In genomic region chr1:148037850-148038461, GRCh38 we compare ENCODE assay signal across 8 cellular contexts.
DNase-seq lines count a peak whose midpoint lies in the region; ATAC-seq and TF ChIP-seq lines count a peak whose summit lies in the region.
"Not testable (repeated sequence)": the region's sequence is repeated elsewhere in the genome, so short reads cannot be mapped to it uniquely, and the experiment has no call there.

No MANE protein-coding gene starts in this region.

- ATAC-seq in GM19455 (IDR thresholded peaks at IDR 0.05; ENCODE audit: unreplicated experiment) (peak; percentile 16), HG02884 (IDR thresholded peaks at IDR 0.05; ENCODE audit: unreplicated experiment) (peak; percentile 13), right lobe of liver (peak; percentile 16 to 47 (median 37))
- ATAC-seq in activated T-cell treated with anti-CD3 and anti-CD28 coated beads, Interleukin-2, amount 50 U/mL, for 72 hours (replicated peaks in 1 of 2): peak; percentile 58 to 63

- H3K27me3 ChIP-seq in AG04450 (ENCODE audit: control insufficient read depth, insufficient read depth, low read length); MM.1S (replicated peaks; ENCODE audit: insufficient read depth, low read length); effector memory CD4-positive, alpha-beta T cell (replicated peaks; ENCODE audit: control insufficient read depth, insufficient read depth, low read length, poor library complexity, severe bottlenecking); right lobe of liver: not testable (repeated sequence)

- H3K4me3 ChIP-seq in AG04450 (ENCODE audit: low read depth, low read length) (peak overlapping the region; percentile 49; the same call in 1 of the 2 replicates), MM.1S (ENCODE audit: low read length) (peak overlapping the region; percentile 47), right lobe of liver (peak overlapping the region in 1 of 3 donors; percentile 28), skeletal muscle cell (ENCODE audit: low read depth, low read length) (peak overlapping the region; percentile 30)
- H3K4me3 ChIP-seq in effector memory CD4-positive, alpha-beta T cell (ENCODE audit: insufficient read depth, low read depth, low read length, poor library complexity, severe bottlenecking): not testable (repeated sequence)

- H3K4me1 Mint-ChIP-seq in activated T-cell treated with anti-CD3 and anti-CD28 coated beads, Interleukin-2, amount 50 U/mL, for 72 hours (ENCODE audit: low read depth): not testable (repeated sequence)

- not testable (repeated sequence) for H3K4me1 ChIP-seq in MM.1S (ENCODE audit: low read length); effector memory CD4-positive, alpha-beta T cell (ENCODE audit: control insufficient read depth, insufficient read depth, low read length, poor library complexity, severe bottlenecking); right lobe of liver

- peak overlapping the region; percentile 66; the same call in 1 of the 2 replicates for H3K9ac ChIP-seq in MM.1S (ENCODE audit: low read length)

- H3K36me3 Mint-ChIP-seq in activated T-cell treated with anti-CD3 and anti-CD28 coated beads, Interleukin-2, amount 50 U/mL, for 72 hours (ENCODE audit: insufficient read depth in 2 of 2): not testable (repeated sequence)

- POLR2A ChIA-PET in AG04450 (lab: Yijun Ruan, JAX): not testable (repeated sequence)

- not testable (repeated sequence) for H3F3A ChIP-seq in MM.1S (ENCODE audit: insufficient read depth, low read length)

- not testable (repeated sequence) for H3K4me2 ChIP-seq in MM.1S (ENCODE audit: low read depth, low read length)

- WGBS in right lobe of liver (ENCODE audit: insufficient coverage, low coverage, low lambda C conversion rate, missing lambda C conversion rate): 6% methylated on average over 6 of the region's 21 CpGs

- not testable (repeated sequence) for DNase-seq in AG04450 (ENCODE audit: low read depth, low spot score); MM.1S; effector memory CD4-positive, alpha-beta T cell; right lobe of liver; skeletal muscle cell (ENCODE audit: low read depth)
- peak; percentile 27 to 32 for DNase-seq in activated T-cell treated with anti-CD3 and anti-CD28 coated beads, Interleukin-2, amount 50 U/mL, for 72 hours

- H3K27ac Mint-ChIP-seq in activated T-cell treated with anti-CD3 and anti-CD28 coated beads, Interleukin-2, amount 50 U/mL, for 72 hours: peak overlapping the region; percentile 93

- intact Hi-C loops in right lobe of liver (cut with DNase I): not testable (repeated sequence)

- not testable (repeated sequence) for H3K27ac ChIP-seq in AG04450 (ENCODE audit: low read depth, low read length); right lobe of liver
- H3K27ac ChIP-seq in MM.1S (ENCODE audit: low read length): peak overlapping the region; percentile 73; the same call in 1 of the 2 replicates
- peak overlapping the region; percentile 77 for H3K27ac ChIP-seq in effector memory CD4-positive, alpha-beta T cell (ENCODE audit: insufficient read depth, low read length, poor library complexity, severe bottlenecking)

- CTCF ChIA-PET in AG04450 (lab: Charles Lee): not testable (repeated sequence)

- not testable (repeated sequence) for H3K36me3 ChIP-seq in MM.1S (replicated peaks; ENCODE audit: insufficient read depth, low read length); effector memory CD4-positive, alpha-beta T cell (ENCODE audit: control insufficient read depth, insufficient read depth, low read length); right lobe of liver

- TF ChIP-seq CTCF in AG04450 (IDR thresholded peaks at IDR 0.05; ENCODE audit: low read depth, low read length); MM.1S (IDR thresholded peaks at IDR 0.05; ENCODE audit: low read length); right lobe of liver (IDR thresholded peaks at IDR 0.05): not testable (repeated sequence)

- not testable (repeated sequence) for H4K20me1 ChIP-seq in MM.1S (ENCODE audit: insufficient read depth, low read length)

- H3K27me3 Mint-ChIP-seq in activated T-cell treated with anti-CD3 and anti-CD28 coated beads, Interleukin-2, amount 50 U/mL, for 72 hours (ENCODE audit: low read depth): not testable (repeated sequence)

- not testable (repeated sequence) for H3K9me3 ChIP-seq in AG04450 (ENCODE audit: control insufficient read depth, insufficient read depth, low read length); MM.1S (replicated peaks; ENCODE audit: insufficient read depth, low read length); effector memory CD4-positive, alpha-beta T cell (ENCODE audit: control insufficient read depth, low read length); right lobe of liver

- H3K79me2 ChIP-seq in MM.1S (ENCODE audit: low read length): not testable (repeated sequence)

- H3K4me3 Mint-ChIP-seq in activated T-cell treated with anti-CD3 and anti-CD28 coated beads, Interleukin-2, amount 50 U/mL, for 72 hours: peak overlapping the region; percentile 72 to 81

- not testable (repeated sequence) for TF ChIP-seq POLR2A in right lobe of liver (IDR thresholded peaks at IDR 0.05)

- H3K9me3 Mint-ChIP-seq in activated T-cell treated with anti-CD3 and anti-CD28 coated beads, Interleukin-2, amount 50 U/mL, for 72 hours: not testable (repeated sequence)

- not testable (repeated sequence) for H2AFZ ChIP-seq in MM.1S (ENCODE audit: low read length)

- not testable (repeated sequence) for H3K9me2 ChIP-seq in MM.1S (replicated peaks; ENCODE audit: insufficient read depth, low read length)
